27 cellular contexts compared by ENCODE assay signal in genomic region chr3:73447118-73447517, GRCh38.
"Had no signal": no experiment of that assay in that cellular context is flagged by ENCODE, and none has a peak within 500 bp of the region (broad histone marks: within the 10 kb centered on the region; RNA-seq: fewer than 3 reads in every experiment).

No MANE protein-coding gene starts in this region.

- DNase-seq: activated CD4-positive, alpha-beta T cell treated with anti-CD3 and anti-CD28 coated beads for 36 hours; activated CD4-positive, alpha-beta T cell treated with anti-CD3 and anti-CD28 coated beads, Interleukin-2, amount 50 U/mL, for 1 hour; activated CD8-positive, alpha-beta memory T cell treated with anti-CD3 and anti-CD28 coated beads, Interleukin-2, amount 50 U/mL, for 4 hours; activated CD8-positive, alpha-beta T cell treated with anti-CD3 and anti-CD28 coated beads for 36 hours; activated gamma-delta T cell treated with Interleukin-2 at 50 U/mL for 16 hours; activated naive CD4-positive, alpha-beta T cell treated with anti-CD3 and anti-CD28 coated beads, Interleukin-2, amount 10 ng/mL, durations not matched to agents 7 days and 5 days; activated naive CD8-positive, alpha-beta T cell treated with anti-CD3 and anti-CD28 coated beads, Interleukin-2, amount 10 ng/mL, durations not matched to agents 7 days and 5 days; activated T-cell treated with anti-CD3 and anti-CD28 coated beads, Interleukin-2, amount 50 U/mL, for 72 hours; adrenal gland; cerebellar nuclear complex; Kasumi-1; NCI-H1105; NCI-H1436; NCI-H1694 treated with DMSO at 0.1 percent for 48 hours; NCI-H2029 treated with DMSO at 0.1 percent for 48 hours; NCI-H345; NCI-H510A; NCI-H69; NK-92 treated with Interleukin-12 subunit alpha and Interleukin-12 subunit beta, amount 100 ng/mL, for 24 hours; PC-3; SHP77 treated with DMSO at 0.1 percent for 48 hours; T-cell; T-helper 2 cell; T1000 had no signal

- H3K36me3 ChIP-seq: adrenal gland had no signal

- H3K27me3 ChIP-seq: adrenal gland had no signal

- H3K4me1 ChIP-seq: adrenal gland had no signal

- ATAC-seq: activated CD4-positive, alpha-beta T cell treated with anti-CD3 and anti-CD28 coated beads for 36 hours; activated CD8-positive, alpha-beta T cell treated with anti-CD3 and anti-CD28 coated beads for 36 hours; activated T-cell treated with anti-CD3 and anti-CD28 coated beads, Interleukin-2, amount 50 U/mL, for 72 hours; K562; PC-3 had no signal

- H3K9me3 ChIP-seq: adrenal gland had no signal

- H3K36me3 Mint-ChIP-seq: activated naive CD4-positive, alpha-beta T cell treated with anti-CD3 and anti-CD28 coated beads, Interleukin-2, amount 10 ng/mL, durations not matched to agents 7 days and 5 days; activated naive CD8-positive, alpha-beta T cell treated with anti-CD3 and anti-CD28 coated beads, Interleukin-2, amount 10 ng/mL, durations not matched to agents 7 days and 5 days; T-cell had no signal

- H3K27ac ChIP-seq: adrenal gland, VCaP had no signal

- H3K4me3 ChIP-seq: adrenal gland, K562 had no signal

- H3K27ac Mint-ChIP-seq: activated CD4-positive, alpha-beta T cell treated with anti-CD3 and anti-CD28 coated beads for 36 hours; activated CD8-positive, alpha-beta T cell treated with anti-CD3 and anti-CD28 coated beads for 36 hours; activated naive CD4-positive, alpha-beta T cell treated with anti-CD3 and anti-CD28 coated beads, Interleukin-2, amount 10 ng/mL, durations not matched to agents 7 days and 5 days; activated naive CD8-positive, alpha-beta T cell treated with anti-CD3 and anti-CD28 coated beads, Interleukin-2, amount 10 ng/mL, durations not matched to agents 7 days and 5 days; activated T-cell treated with anti-CD3 and anti-CD28 coated beads, Interleukin-2, amount 50 U/mL, for 72 hours; activated T-helper 2 cell treated with anti-CD3 and anti-CD28 coated beads, Interferon-gamma antibody, Interleukin-2, Interleukin-4, amounts not matched to agents 10 μg/mL and 5 μg/mL and 100 μg/mL, durations not matched to agents 14 hours and 24 hours and 36 hours; T-cell had no signal

- H3K9me3 Mint-ChIP-seq: activated CD8-positive, alpha-beta T cell treated with anti-CD3 and anti-CD28 coated beads for 36 hours; activated naive CD4-positive, alpha-beta T cell treated with anti-CD3 and anti-CD28 coated beads, Interleukin-2, amount 10 ng/mL, durations not matched to agents 7 days and 5 days; activated T-cell treated with anti-CD3 and anti-CD28 coated beads, Interleukin-2, amount 50 U/mL, for 72 hours; activated T-helper 2 cell treated with anti-CD3 and anti-CD28 coated beads, Interferon-gamma antibody, Interleukin-2, Interleukin-4, amounts not matched to agents 10 μg/mL and 5 μg/mL and 100 μg/mL, durations not matched to agents 14 hours and 24 hours and 36 hours; T-cell had no signal
